ENCODE assay signal across 15 cellular contexts in genomic region chr13:48268019-48268418, GRCh38. TPM values are rescaled to one million over a fixed set of nuclear protein-coding genes. Genes with fewer than 3 reads are reported as not detected.
DNase-seq lines count a peak whose midpoint lies in the region; ATAC-seq, FAIRE-seq and TF ChIP-seq lines count a peak whose summit lies in the region.
"Had no signal": no experiment of that assay in that cellular context is flagged by ENCODE, and none has a peak within 500 bp of the region (broad histone marks: within the 10 kb centered on the region; RNA-seq: fewer than 3 reads in every experiment).

No MANE protein-coding gene starts in this region.

- H3K27ac ChIP-seq in A549 (peak overlapping the region in 1 of 2 experiments; percentile 12; a peak in 1 of 6 replicates), coronary artery (no peak overlapping the region)
- H3K27ac ChIP-seq in CD8-positive, alpha-beta T cell (ENCODE audit: low read depth, low read length): no peak overlapping the region
- peak overlapping the region; percentile 14 for H3K27ac ChIP-seq in naive thymus-derived CD4-positive, alpha-beta T cell (ENCODE audit: low read depth, low read length)
- H3K27ac ChIP-seq: HL-60 had no signal

- no peaks in the 10 kb centered on the region for H3K9me3 Mint-ChIP-seq in CD8-positive, alpha-beta T cell
- no peaks in the 10 kb centered on the region for H3K9me3 Mint-ChIP-seq in central memory CD8-positive, alpha-beta T cell
- H3K9me3 Mint-ChIP-seq in naive thymus-derived CD4-positive, alpha-beta T cell: no peaks in the 10 kb centered on the region
- H3K9me3 Mint-ChIP-seq: CD14-positive monocyte had no signal

- DNase-seq in A549 (ENCODE audit: low read depth in 1 of 2, low spot score in 1 of 2) (no peak), GM12892 (ENCODE audit: insufficient read length) (no peak), coronary artery (ENCODE audit: low spot score) (no peak), GM20000 (ENCODE audit: low spot score) (no peak)
- no peak for DNase-seq in CD8-positive, alpha-beta T cell
- no peak for DNase-seq in central memory CD8-positive, alpha-beta T cell (ENCODE audit: low spot score in 2 of 2)
- no peak for DNase-seq in naive thymus-derived CD4-positive, alpha-beta T cell
- no peak for DNase-seq in activated effector memory CD4-positive, alpha-beta T cell treated with Interleukin-2 at 50 U/mL for 16 hours
- DNase-seq: DMS53, KG1 had no signal

- 85% methylated on average over 4 of the region's 4 CpGs for WGBS in A549 (ENCODE audit: missing lambda C conversion rate)

- TF ChIP-seq CTCF in A549 (IDR thresholded peaks at IDR 0.05) (no peak), coronary artery (IDR thresholded peaks at IDR 0.05) (no peak), GM20000 (IDR thresholded peaks at IDR 0.05; ENCODE audit: extremely low read depth, missing control alignments) (no peak)
- TF ChIP-seq CTCF in CD8-positive, alpha-beta T cell (IDR thresholded peaks at IDR 0.05): no peak

- H3K4me1 Mint-ChIP-seq in CD8-positive, alpha-beta T cell (ENCODE audit: low read depth): peaks cover 40% of the 10 kb centered on the region
- H3K4me1 Mint-ChIP-seq in central memory CD8-positive, alpha-beta T cell: peaks cover 39% of the 10 kb centered on the region
- peaks cover 22 to 49% (median 36%) of the 10 kb centered on the region in 7 donors for H3K4me1 Mint-ChIP-seq in naive thymus-derived CD4-positive, alpha-beta T cell

- ATAC-seq in A549: no peak
- no peak for ATAC-seq in CD8-positive, alpha-beta T cell
- no peak for ATAC-seq in central memory CD8-positive, alpha-beta T cell (replicated peaks; ENCODE audit: extremely low read depth, poor library complexity, severe bottlenecking)
- no peak for ATAC-seq in naive thymus-derived CD4-positive, alpha-beta T cell
- ATAC-seq: GM12878 had no signal

- CTCF ChIA-PET in A549 (lab: Yijun Ruan, JAX): interaction anchor here (0.6 kb wide), 1 partner anchor 151 kb away, joined by 3 read pairs; no protein-coding TSS in a partner anchor
- CTCF ChIA-PET in CD8-positive, alpha-beta T cell (lab: Charles Lee): interaction anchor here (1.5 kb wide), 1 partner anchor 35 kb away, joined by 3 read pairs; the partner anchor contains the start of gene ITM2B
- CTCF ChIA-PET in naive thymus-derived CD4-positive, alpha-beta T cell (lab: Charles Lee): no interaction called here

- POLR2A ChIA-PET in A549 (lab: Yijun Ruan, JAX): no interaction called here
- POLR2A ChIA-PET in CD8-positive, alpha-beta T cell (lab: Charles Lee): interaction anchor here (0.6 kb wide), 1 partner anchor 22 kb away, joined by 3 read pairs; no protein-coding TSS in a partner anchor
- POLR2A ChIA-PET in naive thymus-derived CD4-positive, alpha-beta T cell (lab: Charles Lee): interaction anchor here (1.0 kb wide), 1 partner anchor 146 kb away, joined by 4 read pairs; no protein-coding TSS in a partner anchor

- H3K4me2 ChIP-seq in A549: no peak overlapping the region

- FAIRE-seq in A549 (lab: Jason Lieb, UNC) (no peak), GM12892 (lab: Jason Lieb, UNC) (no peak)
- FAIRE-seq: A204.1, GM12878, H54 had no signal

- peak overlapping the region; percentile 73 for H3K27ac Mint-ChIP-seq in CD8-positive, alpha-beta T cell
- peak overlapping the region; percentile 44 for H3K27ac Mint-ChIP-seq in central memory CD8-positive, alpha-beta T cell (ENCODE audit: low read depth)
- peak overlapping the region in 5 of 9 donors; percentile 12 to 49 (median 35) for H3K27ac Mint-ChIP-seq in naive thymus-derived CD4-positive, alpha-beta T cell

- peaks cover 44% of the 10 kb centered on the region for H3K36me3 Mint-ChIP-seq in CD8-positive, alpha-beta T cell
- peaks cover 19% of the 10 kb centered on the region for H3K36me3 Mint-ChIP-seq in central memory CD8-positive, alpha-beta T cell (ENCODE audit: insufficient read depth)
- peaks cover 7 to 37% (median 23%) of the 10 kb centered on the region in 5 donors for H3K36me3 Mint-ChIP-seq in naive thymus-derived CD4-positive, alpha-beta T cell

- H3K4me3 ChIP-seq in A549: no peak overlapping the region
- no peak overlapping the region for H3K4me3 ChIP-seq in CD8-positive, alpha-beta T cell (ENCODE audit: low read depth, low read length)
- no peak overlapping the region for H3K4me3 ChIP-seq in naive thymus-derived CD4-positive, alpha-beta T cell (ENCODE audit: low read length)
- H3K4me3 ChIP-seq in coronary artery: no peak overlapping the region
- H3K4me3 ChIP-seq: GM12878 had no signal

- no peaks in the 10 kb centered on the region for H3K27me3 ChIP-seq in CD8-positive, alpha-beta T cell (ENCODE audit: insufficient read depth, low read length)
- no peaks in the 10 kb centered on the region for H3K27me3 ChIP-seq in naive thymus-derived CD4-positive, alpha-beta T cell (ENCODE audit: control insufficient read depth in 2 of 2, insufficient read depth in 2 of 2, low read length in 2 of 2)

- TF ChIP-seq RAD21 in A549 (conservative IDR thresholded peaks at IDR 0.05 in 1 of 2, IDR thresholded peaks at IDR 0.05 in 1 of 2): no peak

- no peaks in the 10 kb centered on the region for H3K27me3 Mint-ChIP-seq in CD8-positive, alpha-beta T cell (ENCODE audit: low read depth)
- H3K27me3 Mint-ChIP-seq in central memory CD8-positive, alpha-beta T cell: no peaks in the 10 kb centered on the region
- no peaks in the 10 kb centered on the region for H3K27me3 Mint-ChIP-seq in naive thymus-derived CD4-positive, alpha-beta T cell

- H3K4me3 Mint-ChIP-seq in CD8-positive, alpha-beta T cell: no peak overlapping the region
- no peak overlapping the region for H3K4me3 Mint-ChIP-seq in central memory CD8-positive, alpha-beta T cell
- H3K4me3 Mint-ChIP-seq in naive thymus-derived CD4-positive, alpha-beta T cell: no peak overlapping the region
- H3K4me3 Mint-ChIP-seq: CD14-positive monocyte had no signal

- H3K9me3 ChIP-seq in A549: no peaks in the 10 kb centered on the region
- H3K9me3 ChIP-seq in CD8-positive, alpha-beta T cell (ENCODE audit: low read length): no peaks in the 10 kb centered on the region
- no peaks in the 10 kb centered on the region for H3K9me3 ChIP-seq in naive thymus-derived CD4-positive, alpha-beta T cell (ENCODE audit: control insufficient read depth in 2 of 3, low read length in 3 of 3)

- TF ChIP-seq POLR2A in A549 (IDR thresholded peaks at IDR 0.05; ENCODE audit: low read length): no peak
- no peak for TF ChIP-seq POLR2A in GM12892 (IDR thresholded peaks at IDR 0.05; ENCODE audit: low read depth, low read length)

- TF ChIP-seq EP300 in A549 (IDR thresholded peaks at IDR 0.05): no peak

- peaks cover 4% of the 10 kb centered on the region; the same call in 2 of the 3 replicates for H3K4me1 ChIP-seq in A549
- peaks cover 24% of the 10 kb centered on the region for H3K4me1 ChIP-seq in CD8-positive, alpha-beta T cell (ENCODE audit: insufficient read depth, low read length)
- H3K4me1 ChIP-seq in naive thymus-derived CD4-positive, alpha-beta T cell (ENCODE audit: control insufficient read depth in 2 of 2, insufficient read depth in 2 of 2, low read length in 2 of 2): peaks cover 0 to 22% of the 10 kb centered on the region in 2 donors

- intact Hi-C loops in CD8-positive, alpha-beta T cell (cut with DNase I, micrococcal nuclease): no loop called here
- intact Hi-C loops in naive thymus-derived CD4-positive, alpha-beta T cell (cut with micrococcal nuclease): loop anchor here in 1 of 2 donors (5.0 kb wide), 1 partner anchor 34 kb away; the partner anchor contains the start of gene RB1

- peaks cover 10% of the 10 kb centered on the region for H3K36me3 ChIP-seq in CD8-positive, alpha-beta T cell (ENCODE audit: insufficient read depth, low read length)
- peaks cover 0 to 10% (median 8%) of the 10 kb centered on the region in 3 experiments for H3K36me3 ChIP-seq in naive thymus-derived CD4-positive, alpha-beta T cell (ENCODE audit: control insufficient read depth in 2 of 3, insufficient read depth in 3 of 3, low read length in 3 of 3)

TF ChIP-seq in A549, 52 proteins besides CTCF, POLR2A, EP300 and RAD21 (continues in another document):
- TF ChIP-seq ZNF302 (CRISPR knock-in tag; IDR thresholded peaks at IDR 0.05) (no peak), PHF8 (IDR thresholded peaks at IDR 0.05; ENCODE audit: borderline replicate concordance, low read depth) (no peak), RNF2 (IDR thresholded peaks at IDR 0.05; ENCODE audit: borderline replicate concordance, low read depth) (no peak), RFX5 (IDR thresholded peaks at IDR 0.05) (no peak), CBX8 (IDR thresholded peaks at IDR 0.05) (no peak), NFE2L2 (conservative IDR thresholded peaks at IDR 0.05; ENCODE audit: low read length) (peak; percentile 88), ZFP36 (IDR thresholded peaks at IDR 0.05; ENCODE audit: borderline replicate concordance, partially characterized antibody) (no peak)
- TF ChIP-seq, protein P1, sequence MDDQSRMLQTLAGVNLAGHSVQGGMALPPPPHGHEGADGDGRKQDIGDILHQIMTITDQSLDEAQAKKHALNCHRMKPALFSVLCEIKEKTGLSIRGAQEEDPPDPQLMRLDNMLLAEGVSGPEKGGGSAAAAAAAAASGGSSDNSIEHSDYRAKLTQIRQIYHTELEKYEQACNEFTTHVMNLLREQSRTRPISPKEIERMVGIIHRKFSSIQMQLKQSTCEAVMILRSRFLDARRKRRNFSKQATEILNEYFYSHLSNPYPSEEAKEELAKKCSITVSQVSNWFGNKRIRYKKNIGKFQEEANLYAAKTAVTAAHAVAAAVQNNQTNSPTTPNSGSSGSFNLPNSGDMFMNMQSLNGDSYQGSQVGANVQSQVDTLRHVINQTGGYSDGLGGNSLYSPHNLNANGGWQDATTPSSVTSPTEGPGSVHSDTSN (IDR thresholded peaks at IDR 0.05): no peak

RNA-seq across cellular contexts. Expression of gene ITM2B, which starts 35.0 kb away (rescaled TPM):
- polyA plus RNA-seq in A549 (2011; rRNA removed) (226 and 234 TPM in 2 replicates), A549 (2017; fragmentation: RNase III; extraction: RNeasy Plus Mini Kit Qiagen cat#74134 plus additional on column Dnase treatment) (94.1 to 116 TPM (median 115 TPM) in 3 replicates)
- polyA plus RNA-seq in A549 (2012; cell fraction: cytosol; rRNA removed): 57.7 and 60.8 TPM in 2 replicates
- polyA plus RNA-seq in A549 (2012; cell fraction: nucleus; rRNA removed): 35.4 and 40.4 TPM in 2 replicates
- polyA minus RNA-seq in A549 (2011; rRNA and poly(A)+ RNA removed): 23.6 and 23.8 TPM in 2 replicates
- 100 to 1,000 TPM; 280 to 308 TPM for total RNA-seq in CD8-positive, alpha-beta T cell
- total RNA-seq in naive thymus-derived CD4-positive, alpha-beta T cell: 100 to 1,000 TPM; 190 to 733 (median 412) TPM
- polyA plus RNA-seq in naive thymus-derived CD4-positive, alpha-beta T cell: 1,000 to 10,000 TPM; 1,112 to 1,479 TPM
- polyA plus RNA-seq in GM12892 (2012; ENCODE audit: missing spikeins): 14.0 TPM

RNA-seq across cellular contexts. Expression of gene RB1, which starts 35.5 kb away (rescaled TPM):
- polyA plus RNA-seq in A549 (2011; rRNA removed) (22.2 and 23.8 TPM in 2 replicates), A549 (2017; fragmentation: RNase III; extraction: RNeasy Plus Mini Kit Qiagen cat#74134 plus additional on column Dnase treatment) (16.8 to 17.7 TPM (median 16.9 TPM) in 3 replicates)
- 5.9 and 6.6 TPM in 2 replicates for polyA plus RNA-seq in A549 (2012; cell fraction: cytosol; rRNA removed)
- 2.9 and 3.3 TPM in 2 replicates for polyA plus RNA-seq in A549 (2012; cell fraction: nucleus; rRNA removed)
- polyA minus RNA-seq in A549 (2011; rRNA and poly(A)+ RNA removed): 4.7 and 7.5 TPM in 2 replicates
- total RNA-seq in CD8-positive, alpha-beta T cell: 10 to 100 TPM; 11.5 to 12.5 TPM
- total RNA-seq in naive thymus-derived CD4-positive, alpha-beta T cell: 10 to 100 TPM; 18.0 to 37.1 (median 23.6) TPM
- polyA plus RNA-seq in naive thymus-derived CD4-positive, alpha-beta T cell: 10 to 100 TPM; 12.1 to 13.5 TPM
- 14.9 TPM for polyA plus RNA-seq in GM12892 (2012; ENCODE audit: missing spikeins)
